Comparison of ENCODE assay signal across 13 cellular contexts in genomic region chr9:128257086-128257825, GRCh38.
"Had no signal": no experiment of that assay in that cellular context is flagged by ENCODE, and none has a peak within 500 bp of the region (broad histone marks: within the 10 kb centered on the region; RNA-seq: fewer than 3 reads in every experiment).

No MANE protein-coding gene starts in this region.

- DNase-seq: activated CD8-positive, alpha-beta memory T cell treated with anti-CD3 and anti-CD28 coated beads, Interleukin-2, amount 10 ng/mL, durations not matched to agents 7 days and 5 days; activated naive CD8-positive, alpha-beta T cell treated with anti-CD3 and anti-CD28 coated beads, Interleukin-2, amount 50 U/mL, for 24 hours; activated T-cell treated with anti-CD3 and anti-CD28 coated beads, Interleukin-2, amount 50 U/mL, for 48 hours; effector CD8-positive, alpha-beta T cell; gastrocnemius medialis; heart right ventricle; islet precursor cell; left lung; natural killer cell; stimulated activated CD4-positive, alpha-beta T cell treated with anti-CD3 and anti-CD28 coated beads, Interleukin-15, amount 100 ng/mL, for 24 hours; stimulated activated CD4-positive, alpha-beta T cell treated with anti-CD3 and anti-CD28 coated beads, Interleukin-4, amount 100 ng/mL, for 4 hours; tibial artery had no signal

- H3K9me3 Mint-ChIP-seq: activated naive CD8-positive, alpha-beta T cell treated with anti-CD3 and anti-CD28 coated beads, Interleukin-2, amount 50 U/mL, for 24 hours; natural killer cell had no signal

- H3K4me3 Mint-ChIP-seq: activated CD8-positive, alpha-beta memory T cell treated with anti-CD3 and anti-CD28 coated beads, Interleukin-2, amount 10 ng/mL, durations not matched to agents 7 days and 5 days; activated naive CD8-positive, alpha-beta T cell treated with anti-CD3 and anti-CD28 coated beads, Interleukin-2, amount 50 U/mL, for 24 hours; natural killer cell had no signal

- H3K27ac Mint-ChIP-seq: activated CD8-positive, alpha-beta memory T cell treated with anti-CD3 and anti-CD28 coated beads, Interleukin-2, amount 10 ng/mL, durations not matched to agents 7 days and 5 days; activated naive CD8-positive, alpha-beta T cell treated with anti-CD3 and anti-CD28 coated beads, Interleukin-2, amount 50 U/mL, for 24 hours; natural killer cell had no signal

- H3K27me3 Mint-ChIP-seq: activated naive CD8-positive, alpha-beta T cell treated with anti-CD3 and anti-CD28 coated beads, Interleukin-2, amount 50 U/mL, for 24 hours had no signal

- ATAC-seq: activated CD4-positive, CD25-positive, alpha-beta regulatory T cell treated with anti-CD3 and anti-CD28 coated beads, Interleukin-2, amount 50 U/mL, for 24 hours; activated CD8-positive, alpha-beta memory T cell treated with anti-CD3 and anti-CD28 coated beads, Interleukin-2, amount 10 ng/mL, durations not matched to agents 7 days and 5 days; gastrocnemius medialis; heart right ventricle; left lung; natural killer cell had no signal

- H3K4me1 Mint-ChIP-seq: activated CD8-positive, alpha-beta memory T cell treated with anti-CD3 and anti-CD28 coated beads, Interleukin-2, amount 10 ng/mL, durations not matched to agents 7 days and 5 days; activated naive CD8-positive, alpha-beta T cell treated with anti-CD3 and anti-CD28 coated beads, Interleukin-2, amount 50 U/mL, for 24 hours; natural killer cell had no signal
